Comparison of ENCODE assay signal across 9 cellular contexts in the genomic region with DNA sequence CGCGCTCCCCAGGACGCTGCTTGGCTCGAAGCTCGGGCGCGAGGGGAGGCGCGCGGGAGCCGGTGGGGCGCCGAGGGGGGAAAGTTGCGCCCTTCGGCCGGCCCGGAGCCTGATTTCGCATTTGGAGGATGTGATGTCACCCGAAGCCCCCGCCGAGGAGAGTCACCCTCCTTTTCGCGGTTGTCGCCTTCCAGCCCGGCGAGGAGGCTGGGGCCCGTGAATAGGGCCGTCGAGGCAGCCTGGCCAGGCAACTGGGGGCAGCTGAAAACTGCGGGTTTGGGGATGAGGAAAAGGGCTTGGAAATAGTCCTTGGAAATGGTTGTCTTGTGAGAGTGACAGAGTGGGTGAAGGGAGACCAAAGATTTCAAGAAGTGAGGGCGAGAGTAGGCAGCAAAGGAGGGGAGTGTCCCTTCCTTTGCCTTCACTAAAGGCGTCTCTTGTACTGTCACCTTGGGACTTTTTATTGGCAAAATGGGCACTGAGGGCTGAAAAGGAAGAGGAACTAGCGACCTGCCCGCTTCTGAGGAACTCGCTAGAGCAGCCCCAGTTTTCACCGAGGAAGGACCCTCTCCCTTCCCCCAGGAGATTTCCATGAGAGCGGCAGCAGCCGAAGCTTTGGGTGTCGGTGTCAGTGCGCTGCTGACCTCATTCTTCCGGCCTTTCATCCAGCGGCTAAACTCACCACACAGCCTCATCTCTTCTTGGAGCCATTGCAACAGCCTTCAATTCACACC. TPM values are rescaled to one million over a fixed set of nuclear protein-coding genes. Genes with fewer than 3 reads are reported as not detected.
A peak's percentile ranks its signal among the peaks of the same experiment; 100 is the strongest.
DNase-seq lines count a peak whose midpoint lies in the region; ATAC-seq and TF ChIP-seq lines count a peak whose summit lies in the region.
"Had no signal": no experiment of that assay in that cellular context is flagged by ENCODE, and none has a peak within 500 bp of the region (broad histone marks: within the 10 kb centered on the region; RNA-seq: fewer than 3 reads in every experiment).

Gene CD8A (minus strand): TSS at position 86 of the 734 bp plus-strand sequence. CDS start 88 bp downstream, outside the sequence.

- H3K27ac ChIP-seq in parathyroid adenoma = no peak within 1 kb of the TSS
- H3K27ac ChIP-seq in PC-9 = no peak within 1 kb of the TSS

- H3K9me3 ChIP-seq in parathyroid adenoma (ENCODE audit: control insufficient read depth, low read length) (no peaks in the 10 kb centered on the region), PC-9 (ENCODE audit: insufficient read depth, low read depth) (no peaks in the 10 kb centered on the region)

- no peaks in the 10 kb centered on the region for H3K9me2 ChIP-seq in PC-9 (ENCODE audit: insufficient read depth)

- no TSS peak for BruUV-seq in PC-9 (replicated peaks; lab: Mats Ljungman, UMichigan)

- no peaks in the 10 kb centered on the region for H3K79me2 ChIP-seq in parathyroid adenoma
- no peaks in the 10 kb centered on the region for H3K79me2 ChIP-seq in PC-9 (ENCODE audit: low read depth)

- H3K4me3 ChIP-seq in parathyroid adenoma (ENCODE audit: low read depth, low read length) = no peak within 1 kb of the TSS
- no peak within 1 kb of the TSS for H3K4me3 ChIP-seq in PC-9

- peak within 1 kb of the TSS; percentile 67 for H2AFZ ChIP-seq in parathyroid adenoma
- no peak within 1 kb of the TSS for H2AFZ ChIP-seq in PC-9

- peak within 1 kb of the TSS; percentile 37 for H3K4me2 ChIP-seq in parathyroid adenoma (ENCODE audit: low read length)
- no peak within 1 kb of the TSS for H3K4me2 ChIP-seq in PC-9

- no peak within 1 kb of the TSS for H3K9ac ChIP-seq in parathyroid adenoma

- H3K36me3 ChIP-seq in parathyroid adenoma (ENCODE audit: control insufficient read depth, insufficient read depth, low read length) (no peaks in the 10 kb centered on the region), PC-9 (ENCODE audit: low read depth) (no peaks in the 10 kb centered on the region)

- ATAC-seq in HG03432 (IDR thresholded peaks at IDR 0.05; ENCODE audit: unreplicated experiment) (no peak), GM19452 (IDR thresholded peaks at IDR 0.05; ENCODE audit: unreplicated experiment) (no peak)

- TF ChIP-seq CTCF in parathyroid adenoma (IDR thresholded peaks at IDR 0.05) = no peak
- TF ChIP-seq CTCF in PC-9 (conservative IDR thresholded peaks at IDR 0.05) = no peak

- DNase-seq in EL (peak; percentile 38), RPMI7951 (ENCODE audit: low read depth) (peak; percentile 32), NCI-H1092 (lab: John Stamatoyannopoulos, UW) (no peak), PC-9 (no peak)
- peak; percentile 64 for DNase-seq in effector CD8-positive, alpha-beta T cell (lab: John Stamatoyannopoulos, UW)

- H4K20me1 ChIP-seq in PC-9 (ENCODE audit: insufficient read depth) = no peaks in the 10 kb centered on the region

- peaks cover 5% of the 10 kb centered on the region for H3K27me3 ChIP-seq in parathyroid adenoma (ENCODE audit: control insufficient read depth, insufficient read depth, low read length)
- H3K27me3 ChIP-seq in PC-9 (ENCODE audit: insufficient read depth, low read depth) = no peaks in the 10 kb centered on the region

- intact Hi-C loops in PC-9 (cut with micrococcal nuclease; ENCODE audit: unreplicated experiment) = no loop called here

- H3K4me1 ChIP-seq in parathyroid adenoma (no peaks in the 10 kb centered on the region), PC-9 (replicated peaks; ENCODE audit: insufficient read depth) (no peaks in the 10 kb centered on the region)

- H3F3A ChIP-seq in PC-9 (ENCODE audit: insufficient read depth, low read depth) = no peaks in the 10 kb centered on the region

- POLR2A ChIA-PET in PC-9 (lab: Charles Lee; ENCODE audit: unreplicated experiment) = no interaction called here

- CTCF ChIA-PET in PC-9 (lab: Charles Lee) = no interaction called here

RNA-seq across cellular contexts. Expression of gene CD8A, which starts in this region (rescaled TPM):
- total RNA-seq in RPMI7951 (2014; rRNA removed; shearing (Covaris generic)) = not detected in 2 replicates
- 0.28 and 0.45 TPM in 2 replicates for total RNA-seq in PC-9 (2021)
- total RNA-seq: glomerular endothelial cell had no signal

Comparison
In these comparisons a context has a peak if more than half of its experiments do, and no peak if none do; other contexts are left out.
1. Peak in DNase-seq in RPMI7951; RNA of the gene not detected or under 1 TPM.
2. DNase-seq: peak in EL (single experiment) and effector CD8-positive, alpha-beta T cell (single experiment); none in NCI-H1092 (single experiment) and PC-9 (0 of 2).